Comparison of ENCODE assay signal across 8 cellular contexts in the genomic region with DNA sequence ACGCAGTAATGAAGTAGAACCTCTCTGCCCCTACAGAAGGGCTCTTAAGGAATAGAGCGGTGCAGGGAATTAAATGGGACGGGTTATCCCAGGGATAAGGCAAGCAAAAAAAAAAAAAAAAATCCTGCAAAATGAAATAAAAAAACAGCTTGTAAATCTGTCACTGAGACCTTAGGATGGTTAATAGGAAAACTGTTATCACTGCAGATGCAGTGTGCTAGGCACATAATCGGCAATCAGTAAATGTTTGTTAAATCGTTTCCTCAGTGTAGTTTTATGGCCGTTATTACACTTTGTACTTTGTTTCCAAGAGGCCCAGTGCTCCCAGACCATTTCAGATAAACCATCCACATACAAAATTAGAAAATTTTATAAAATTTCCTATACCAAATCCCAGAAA. TPM values are rescaled to one million over a fixed set of nuclear protein-coding genes. Genes with fewer than 3 reads are reported as not detected.
DNase-seq lines count a peak whose midpoint lies in the region; ATAC-seq and TF ChIP-seq lines count a peak whose summit lies in the region.

No MANE protein-coding gene starts in this region.

- H3K27ac ChIP-seq in RWPE2 (ENCODE audit: poor library complexity, severe bottlenecking) (peak overlapping the region; percentile 65), fibroblast of lung (ENCODE audit: insufficient read depth, low read length) (peak overlapping the region; percentile 98), psoas muscle (peak overlapping the region; percentile 89)

- 2 to 41% (median 4%) methylated on average over 6 of the region's 6 CpGs for WGBS in psoas muscle, 3 donors

- H3K27me3 ChIP-seq in RWPE2 (ENCODE audit: insufficient read depth, poor library complexity, severe bottlenecking) = no peaks in the 10 kb centered on the region
- no peaks in the 10 kb centered on the region for H3K27me3 ChIP-seq in fibroblast of lung (ENCODE audit: control insufficient read depth, insufficient read depth, low read length)
- no peaks in the 10 kb centered on the region for H3K27me3 ChIP-seq in psoas muscle (ENCODE audit: insufficient read depth in 3 of 3, low read length in 2 of 3)

- H3K36me3 ChIP-seq in RWPE2 (ENCODE audit: low read depth) = peaks cover 17% of the 10 kb centered on the region
- no peaks in the 10 kb centered on the region for H3K36me3 ChIP-seq in fibroblast of lung (ENCODE audit: control insufficient read depth, insufficient read depth, low read length)
- peaks cover 0 to 11% of the 10 kb centered on the region in 2 donors for H3K36me3 ChIP-seq in psoas muscle (ENCODE audit: insufficient read depth in 1 of 2, low read depth in 1 of 2)

- no peak overlapping the region for H2AFZ ChIP-seq in fibroblast of lung (ENCODE audit: low read length)

- DNase-seq in RWPE2 (ENCODE audit: low spot score) (no peak), fibroblast of lung (ENCODE audit: low read depth in 2 of 2) (no peak), psoas muscle (no peak), NCI-H345 treated with DMSO at 0.1 percent for 48 hours (lab: John Stamatoyannopoulos, UW; ENCODE audit: unreplicated experiment) (no peak), NCI-H446 (lab: John Stamatoyannopoulos, UW) (no peak), glomerular visceral epithelial cell (ENCODE audit: extremely low spot score) (no peak), HuH-7 (ENCODE audit: low spot score) (no peak)

- no peaks in the 10 kb centered on the region for H4K20me1 ChIP-seq in fibroblast of lung (ENCODE audit: control insufficient read depth, extremely low read depth, insufficient read depth, low read length)

- H3K4me1 ChIP-seq in RWPE2 (ENCODE audit: insufficient read depth, poor library complexity, severe bottlenecking) (no peaks in the 10 kb centered on the region), fibroblast of lung (ENCODE audit: control insufficient read depth, extremely low read depth, insufficient read depth, low read length) (no peaks in the 10 kb centered on the region), psoas muscle (peaks cover 22% of the 10 kb centered on the region)

- TF ChIP-seq CTCF in GM12875 (IDR thresholded peaks at IDR 0.05; ENCODE audit: borderline replicate concordance, insufficient read depth, low read depth, low read length) (no peak), RWPE2 (IDR thresholded peaks at IDR 0.05; ENCODE audit: poor library complexity, severe bottlenecking) (no peak), fibroblast of lung (conservative IDR thresholded peaks at IDR 0.05 in 1 of 2, IDR thresholded peaks at IDR 0.05 in 1 of 2; ENCODE audit: low read depth in 1 of 2, low read length in 2 of 2) (no peak), psoas muscle (IDR thresholded peaks at IDR 0.05) (no peak)

- ATAC-seq in RWPE2 (ENCODE audit: low read depth) = no peak
- no peak for ATAC-seq in psoas muscle

- intact Hi-C loops in psoas muscle (cut with DNase I) = no loop called here

- peak overlapping the region; percentile 87 for H3K4me2 ChIP-seq in fibroblast of lung (ENCODE audit: extremely low read depth, insufficient read depth, low read length)

- H3K9ac ChIP-seq in fibroblast of lung (ENCODE audit: insufficient read depth, low read length) = peak overlapping the region; percentile 91

- H3K4me3 ChIP-seq in GM12875 (ENCODE audit: low read depth, low read length) = peak overlapping the region; percentile 59
- peak overlapping the region; percentile 51 for H3K4me3 ChIP-seq in RWPE2 (ENCODE audit: severe bottlenecking)
- H3K4me3 ChIP-seq in fibroblast of lung (replicated peaks in 1 of 4; ENCODE audit: control extremely low read depth in 1 of 4, insufficient read depth in 1 of 4, low read depth in 3 of 4, low read length in 4 of 4) = peak overlapping the region; percentile 75 to 96 (median 81)
- H3K4me3 ChIP-seq in psoas muscle = peak overlapping the region; percentile 81

- no peaks in the 10 kb centered on the region for H3K9me3 ChIP-seq in RWPE2 (ENCODE audit: severe bottlenecking)
- H3K9me3 ChIP-seq in fibroblast of lung (ENCODE audit: control insufficient read depth, insufficient read depth, low read depth, low read length) = no peaks in the 10 kb centered on the region
- H3K9me3 ChIP-seq in psoas muscle = no peaks in the 10 kb centered on the region

- peaks cover 56% of the 10 kb centered on the region for H3K79me2 ChIP-seq in fibroblast of lung (ENCODE audit: control insufficient read depth, insufficient read depth, low read length)

RNA-seq across cellular contexts. Expression of gene HNRNPH2, which starts 1.0 kb away (rescaled TPM):
- total RNA-seq in fibroblast of lung (82.7 and 84.1 TPM in 2 replicates), psoas muscle (100 to 1,000 TPM in 1 of 4 donors, 10 to 100 TPM in 3; 43.7 to 101 (median 67.4) TPM)
- polyA plus RNA-seq in fibroblast of lung (76.6 and 91.5 TPM in 2 replicates), psoas muscle (10 to 100 TPM; 49.1 to 83.3 (median 52.1) TPM)
- polyA plus RNA-seq in fibroblast of lung (2012) = 92.2 and 98.7 TPM in 2 replicates
- polyA minus RNA-seq in fibroblast of lung (ENCODE audit: low replicate concordance) = 9.3 and 12.6 TPM in 2 replicates

RNA-seq across cellular contexts. Expression of gene GLA, which starts 1.3 kb away (rescaled TPM):
- total RNA-seq in fibroblast of lung (11.3 and 19.3 TPM in 2 replicates), psoas muscle (10 to 100 TPM in 3 of 4 donors, 1 to 10 TPM in 1; 5.4 to 15.7 (median 11.3) TPM)
- polyA plus RNA-seq in fibroblast of lung (23.1 and 30.3 TPM in 2 replicates), psoas muscle (10 to 100 TPM; 14.4 to 48.5 (median 24.7) TPM)
- polyA plus RNA-seq in fibroblast of lung (2012) = 16.8 and 24.2 TPM in 2 replicates
- 2.6 and 10.3 TPM in 2 replicates for polyA minus RNA-seq in fibroblast of lung (ENCODE audit: low replicate concordance)

RNA-seq across cellular contexts. Expression of gene RPL36A, which starts 18.2 kb away (rescaled TPM):
- total RNA-seq in fibroblast of lung = 305 and 521 TPM in 2 replicates
- polyA plus RNA-seq in fibroblast of lung = 2,163 and 2,209 TPM in 2 replicates
- 1,818 and 2,496 TPM in 2 replicates for polyA plus RNA-seq in fibroblast of lung (2012)
- polyA minus RNA-seq in fibroblast of lung (ENCODE audit: low replicate concordance) = 3.9 and 12.9 TPM in 2 replicates
- total RNA-seq in psoas muscle = 100 to 1,000 TPM; 102 to 181 (median 132) TPM
- polyA plus RNA-seq in psoas muscle = 1,000 to 10,000 TPM in 2 of 3 donors, 100 to 1,000 TPM in 1; 848 to 1,450 (median 1,427) TPM

RNA-seq across cellular contexts. Expression of gene BTK, which starts 23.1 kb away (rescaled TPM):
- not detected in 2 replicates for total RNA-seq in fibroblast of lung
- 0.05 TPM in 1 of 2 replicates, not detected in the other for polyA plus RNA-seq in fibroblast of lung
- polyA plus RNA-seq in fibroblast of lung (2012) = not detected in 2 replicates
- not detected in 2 replicates for polyA minus RNA-seq in fibroblast of lung (ENCODE audit: low replicate concordance)
- 1 to 10 TPM in 3 of 4 donors, under 1 TPM in 1; 0.81 to 2.0 (median 1.3) TPM for total RNA-seq in psoas muscle
- under 1 TPM; 0.27 to 0.47 (median 0.37) TPM for polyA plus RNA-seq in psoas muscle
